In genomic region chr3:133855772-133856171, GRCh38 we compare ENCODE assay signal across 1 cellular context.
TF ChIP-seq lines count a peak whose summit lies in the region.

No MANE protein-coding gene starts in this region.

TF ChIP-seq in GM12878, 131 proteins besides CTCF, POLR2A, EP300 and RAD21:
- TF ChIP-seq CHD4 (IDR thresholded peaks at IDR 0.05) = no peak
- TF ChIP-seq ZSCAN29 (IDR thresholded peaks at IDR 0.05) = no peak
- TF ChIP-seq KDM1A (IDR thresholded peaks at IDR 0.05; ENCODE audit: borderline replicate concordance) = no peak
- TF ChIP-seq CREM (IDR thresholded peaks at IDR 0.05; ENCODE audit: low read depth) = no peak
- TF ChIP-seq LARP7 (IDR thresholded peaks at IDR 0.05) = no peak
- no peak for TF ChIP-seq ATF2 (IDR thresholded peaks at IDR 0.05; ENCODE audit: low read length)
- no peak for TF ChIP-seq MAX (IDR thresholded peaks at IDR 0.05; ENCODE audit: low read depth, low read length)
- TF ChIP-seq RBBP5 (conservative IDR thresholded peaks at IDR 0.05) = no peak
TF ChIP-seq in GM12878: peak in this region for 0.
